In the genomic region with DNA sequence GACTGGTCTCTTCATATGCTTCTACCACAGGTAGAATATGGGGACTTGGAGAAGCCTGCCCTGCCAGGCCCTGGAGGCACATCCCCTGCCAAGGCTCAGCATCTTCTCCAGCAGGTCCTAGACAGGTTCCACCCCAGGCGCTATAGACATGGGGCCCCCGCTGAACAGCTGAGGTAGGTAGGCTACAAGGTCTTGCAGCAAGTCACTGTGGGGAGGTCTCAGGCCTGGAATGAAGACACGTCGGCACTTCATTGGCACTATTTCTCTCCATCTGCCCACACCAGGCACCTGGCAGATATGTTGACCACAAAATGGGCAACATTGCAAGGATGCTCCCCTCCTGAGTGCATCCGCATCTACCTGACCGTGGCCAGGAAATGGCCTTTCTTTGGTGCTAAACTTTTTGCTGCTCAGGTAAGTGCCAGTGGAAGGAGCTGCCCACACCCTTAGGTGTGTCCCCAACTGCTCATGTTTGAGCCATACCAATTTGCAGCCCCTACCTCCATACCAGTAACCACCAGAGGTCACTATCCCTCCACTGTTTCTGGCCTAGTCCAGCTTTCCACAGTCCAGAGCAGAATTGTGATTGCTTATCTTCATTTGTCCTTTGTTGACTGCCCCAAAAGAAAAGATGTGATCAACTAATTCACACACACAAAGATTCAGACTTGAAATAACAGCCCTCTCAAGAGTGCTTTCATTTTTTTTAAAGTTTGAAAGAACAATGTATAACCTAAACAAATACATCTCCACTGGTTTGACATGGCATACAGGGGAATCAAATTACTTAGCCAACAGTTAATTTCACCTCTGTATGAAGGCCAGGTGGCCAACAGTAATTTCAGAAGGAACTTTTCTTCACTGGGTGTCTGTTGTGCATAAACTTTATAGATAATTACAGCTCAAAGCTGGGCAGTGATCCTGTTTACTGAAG, we compare ENCODE assay signal across 9 cellular contexts. TPM values are rescaled to one million over a fixed set of nuclear protein-coding genes. Genes with fewer than 3 reads are reported as not detected.
DNase-seq lines count a peak whose midpoint lies in the region; ATAC-seq and TF ChIP-seq lines count a peak whose summit lies in the region.
"Had no signal": no experiment of that assay in that cellular context is flagged by ENCODE, and none has a peak within 500 bp of the region (broad histone marks: within the 10 kb centered on the region; RNA-seq: fewer than 3 reads in every experiment).

No MANE protein-coding gene starts in this region.

- no peak overlapping the region for H3K4me3 ChIP-seq in Panc1 (ENCODE audit: low read depth in 2 of 2, low read length in 2 of 2)
- no peak overlapping the region for H3K4me3 ChIP-seq in left lung

- H3K27me3 Mint-ChIP-seq in activated naive CD4-positive, alpha-beta T cell treated with anti-CD3 and anti-CD28 coated beads for 36 hours (ENCODE audit: low read depth) = no peaks in the 10 kb centered on the region
- no peaks in the 10 kb centered on the region for H3K27me3 Mint-ChIP-seq in type B pancreatic cell
- H3K27me3 Mint-ChIP-seq: stimulated activated naive CD8-positive, alpha-beta T cell treated with anti-CD3 and anti-CD28 coated beads, Interleukin-15, Interleukin-2, amounts not matched to agents 100 ng/mL and 50 ng/mL, for 24 hours had no signal

- POLR2A ChIA-PET in Panc1 (lab: Charles Lee) = no interaction called here

- in situ Hi-C loops in Panc1 (cut with HindIII; ENCODE audit: low pct_unique_long_range_greater_than_20kb, low sequenced_read_pairs) = no loop called here

- DNase-seq in activated naive CD4-positive, alpha-beta T cell treated with anti-CD3 and anti-CD28 coated beads for 36 hours = peak; percentile 61
- DNase-seq in activated naive CD4-positive, alpha-beta T cell (lab: John Stamatoyannopoulos, UW) = no peak
- DNase-seq in Panc1 (ENCODE audit: low read depth, low spot score) (peak; percentile 39), left lung (no peak), type B pancreatic cell (ENCODE audit: extremely low spot score, unreplicated experiment) (no peak), NK-92 (lab: John Stamatoyannopoulos, UW; ENCODE audit: unreplicated experiment) (no peak)
- peak; percentile 12 for DNase-seq in central memory CD4-positive, alpha-beta T cell

- H3K4me1 ChIP-seq in Panc1 (ENCODE audit: control insufficient read depth, insufficient read depth, low read length) (no peaks in the 10 kb centered on the region), left lung (no peaks in the 10 kb centered on the region)

- no peaks in the 10 kb centered on the region for H3K4me1 Mint-ChIP-seq in activated naive CD4-positive, alpha-beta T cell treated with anti-CD3 and anti-CD28 coated beads for 36 hours (ENCODE audit: low read depth)
- no peaks in the 10 kb centered on the region for H3K4me1 Mint-ChIP-seq in type B pancreatic cell (ENCODE audit: unreplicated experiment)

- TF ChIP-seq CTCF in Panc1 (IDR thresholded peaks at IDR 0.05) (peak; percentile 78), left lung (IDR thresholded peaks at IDR 0.05) (peak; percentile 35 to 65), type B pancreatic cell (conservative IDR thresholded peaks at IDR 0.05) (peak; percentile 78)

- no peak overlapping the region for H3K27ac Mint-ChIP-seq in activated naive CD4-positive, alpha-beta T cell treated with anti-CD3 and anti-CD28 coated beads for 36 hours
- peak overlapping the region; percentile 48 for H3K27ac Mint-ChIP-seq in type B pancreatic cell
- H3K27ac Mint-ChIP-seq: stimulated activated naive CD8-positive, alpha-beta T cell treated with anti-CD3 and anti-CD28 coated beads, Interleukin-15, Interleukin-2, amounts not matched to agents 100 ng/mL and 50 ng/mL, for 24 hours had no signal

- CTCF ChIA-PET in activated naive CD4-positive, alpha-beta T cell treated with anti-CD3 and anti-CD28 coated beads for 36 hours (lab: Charles Lee) = interaction anchor here (0.6 to 10.8 kb wide), 23 partner anchors 9 to 1667 kb away, joined by 3 to 90 read pairs (median 5); partner anchors contain the start of genes RDH11 and RDH12
- CTCF ChIA-PET in Panc1 (lab: Charles Lee) = interaction anchor here (0.6 to 3.0 kb wide), 3 partner anchors 83 to 130 kb away, joined by 3 to 16 read pairs (median 5); no protein-coding TSS in a partner anchor

- no peak overlapping the region for H3K4me3 Mint-ChIP-seq in activated naive CD4-positive, alpha-beta T cell treated with anti-CD3 and anti-CD28 coated beads for 36 hours
- H3K4me3 Mint-ChIP-seq in type B pancreatic cell = no peak overlapping the region
- H3K4me3 Mint-ChIP-seq: stimulated activated naive CD8-positive, alpha-beta T cell treated with anti-CD3 and anti-CD28 coated beads, Interleukin-15, Interleukin-2, amounts not matched to agents 100 ng/mL and 50 ng/mL, for 24 hours had no signal

- no peaks in the 10 kb centered on the region for H3K36me3 ChIP-seq in Panc1 (ENCODE audit: control insufficient read depth, insufficient read depth, low read length)
- H3K36me3 ChIP-seq in left lung = peaks cover 0 to 25% of the 10 kb centered on the region in 2 donors

- no TSS peak for BruUV-seq in Panc1 (replicated peaks; lab: Mats Ljungman, UMichigan)

- H3K9me3 ChIP-seq in Panc1 (ENCODE audit: control insufficient read depth, insufficient read depth, low read depth, low read length) (no peaks in the 10 kb centered on the region), left lung (no peaks in the 10 kb centered on the region)

- intact Hi-C loops in activated naive CD4-positive, alpha-beta T cell treated with anti-CD3 and anti-CD28 coated beads for 36 hours (cut with micrococcal nuclease) = loop anchor here (1.0 kb wide), 3 partner anchors 35 to 120 kb away; partner anchors contain the start of gene ARG2
- intact Hi-C loops in Panc1 (cut with micrococcal nuclease; ENCODE audit: unreplicated experiment) = loop anchor here (1.0 to 10.0 kb wide), 2 partner anchors 81 to 120 kb away; no protein-coding TSS in a partner anchor
- intact Hi-C loops in left lung (cut with DNase I) = no loop called here

- H3K27ac ChIP-seq in Panc1 (ENCODE audit: low read length) (no peak overlapping the region), left lung (no peak overlapping the region)

- no peaks in the 10 kb centered on the region for H3K9me3 Mint-ChIP-seq in activated naive CD4-positive, alpha-beta T cell treated with anti-CD3 and anti-CD28 coated beads for 36 hours
- H3K9me3 Mint-ChIP-seq in type B pancreatic cell = no peaks in the 10 kb centered on the region
- H3K9me3 Mint-ChIP-seq: stimulated activated naive CD8-positive, alpha-beta T cell treated with anti-CD3 and anti-CD28 coated beads, Interleukin-15, Interleukin-2, amounts not matched to agents 100 ng/mL and 50 ng/mL, for 24 hours had no signal

- no peaks in the 10 kb centered on the region for H3K36me3 Mint-ChIP-seq in activated naive CD4-positive, alpha-beta T cell treated with anti-CD3 and anti-CD28 coated beads for 36 hours (ENCODE audit: low read depth)
- H3K36me3 Mint-ChIP-seq in type B pancreatic cell = peaks cover 6% of the 10 kb centered on the region

- H3K27me3 ChIP-seq in Panc1 (ENCODE audit: control insufficient read depth, insufficient read depth, low read length) = no peaks in the 10 kb centered on the region
- H3K27me3 ChIP-seq in left lung = no peaks in the 10 kb centered on the region

- ATAC-seq in HG02798 (IDR thresholded peaks at IDR 0.05; ENCODE audit: poor library complexity, unreplicated experiment) (peak; percentile 53), Panc1 (peak; percentile 96), left lung (peak; percentile 93)

RNA-seq across cellular contexts. Expression of gene PIGH, which starts 16.1 kb away (rescaled TPM):
- total RNA-seq in activated naive CD4-positive, alpha-beta T cell treated with anti-CD3 and anti-CD28 coated beads for 36 hours = 10 to 100 TPM; 11.9 to 12.4 TPM
- total RNA-seq in Panc1 (2021; ENCODE audit: unreplicated experiment) (13.3 TPM), left lung (10 to 100 TPM; 12.8 to 21.6 TPM), type B pancreatic cell (ENCODE audit: low replicate concordance) (19.0 and 20.3 TPM in 2 replicates)
- 10.0 TPM for polyA plus RNA-seq in Panc1 (2012; ENCODE audit: insufficient read length)

RNA-seq across cellular contexts. Expression of gene ARG2, which starts 35.7 kb away (rescaled TPM):
- total RNA-seq in activated naive CD4-positive, alpha-beta T cell treated with anti-CD3 and anti-CD28 coated beads for 36 hours = 10 to 100 TPM; 20.3 to 20.8 TPM
- 1.1 TPM for total RNA-seq in Panc1 (2021; ENCODE audit: unreplicated experiment)
- 0.48 TPM for polyA plus RNA-seq in Panc1 (2012; ENCODE audit: insufficient read length)
- total RNA-seq in left lung = 10 to 100 TPM in 1 of 2 donors, 1 to 10 TPM in 1; 6.0 to 14.8 TPM
- 11.5 and 18.2 TPM in 2 replicates for total RNA-seq in type B pancreatic cell (ENCODE audit: low replicate concordance)

RNA-seq across cellular contexts. Expression of gene PLEKHH1, which starts 50.9 kb away (rescaled TPM):
- total RNA-seq in activated naive CD4-positive, alpha-beta T cell treated with anti-CD3 and anti-CD28 coated beads for 36 hours = 1 to 10 TPM; 2.2 to 2.5 TPM
- total RNA-seq in Panc1 (2021; ENCODE audit: unreplicated experiment) (6.7 TPM), left lung (1 to 10 TPM; 1.2 to 2.7 TPM), type B pancreatic cell (ENCODE audit: low replicate concordance) (25.3 and 40.0 TPM in 2 replicates)
- 3.1 TPM for polyA plus RNA-seq in Panc1 (2012; ENCODE audit: insufficient read length)

Comparison
In these comparisons a context has a peak if more than half of its experiments do, and no peak if none do; other contexts are left out.
1. DNase-seq: peak in activated naive CD4-positive, alpha-beta T cell treated with anti-CD3 and anti-CD28 coated beads for 36 hours (single experiment), Panc1 (single experiment) and central memory CD4-positive, alpha-beta T cell (single experiment); none in activated naive CD4-positive, alpha-beta T cell (0 of 4), left lung (0 of 2), type B pancreatic cell (single experiment) and NK-92 (single experiment).
2. intact Hi-C loops: an anchor here in activated naive CD4-positive, alpha-beta T cell treated with anti-CD3 and anti-CD28 coated beads for 36 hours (1.0 kb wide) and Panc1 (1.0 to 10.0 kb wide); none called in left lung.
3. Peak in every context shown above with its lines, with median percentiles within 50 percentile points of each other: ATAC-seq and CTCF ChIP-seq.